ENCODE assay signal across 1 cellular context in genomic region chr7:28802450-28802849, GRCh38.
TF ChIP-seq lines count a peak whose summit lies in the region.

No MANE protein-coding gene starts in this region.

TF ChIP-seq in A549, 52 proteins besides CTCF, POLR2A, EP300 and RAD21 (continued from another document):
- TF ChIP-seq CHD4 (IDR thresholded peaks at IDR 0.05; ENCODE audit: borderline replicate concordance) (no peak), CHD2 (IDR thresholded peaks at IDR 0.05; ENCODE audit: low read length, partially characterized antibody) (no peak), POLR2AphosphoS2 (conservative IDR thresholded peaks at IDR 0.05; ENCODE audit: low read length) (no peak), MAZ (IDR thresholded peaks at IDR 0.05; ENCODE audit: borderline replicate concordance, low read depth, low read length) (no peak), RCOR1 (IDR thresholded peaks at IDR 0.05; ENCODE audit: low read depth, low read length) (no peak), ZFP36 (IDR thresholded peaks at IDR 0.05; ENCODE audit: borderline replicate concordance, partially characterized antibody) (no peak), BCL3 (IDR thresholded peaks at IDR 0.05) (no peak), MYC (IDR thresholded peaks at IDR 0.05; ENCODE audit: borderline replicate concordance, low read length) (no peak)
TF ChIP-seq in A549: peak in this region for 0.
